Comparison of ENCODE assay signal across 8 cellular contexts in the genomic region with DNA sequence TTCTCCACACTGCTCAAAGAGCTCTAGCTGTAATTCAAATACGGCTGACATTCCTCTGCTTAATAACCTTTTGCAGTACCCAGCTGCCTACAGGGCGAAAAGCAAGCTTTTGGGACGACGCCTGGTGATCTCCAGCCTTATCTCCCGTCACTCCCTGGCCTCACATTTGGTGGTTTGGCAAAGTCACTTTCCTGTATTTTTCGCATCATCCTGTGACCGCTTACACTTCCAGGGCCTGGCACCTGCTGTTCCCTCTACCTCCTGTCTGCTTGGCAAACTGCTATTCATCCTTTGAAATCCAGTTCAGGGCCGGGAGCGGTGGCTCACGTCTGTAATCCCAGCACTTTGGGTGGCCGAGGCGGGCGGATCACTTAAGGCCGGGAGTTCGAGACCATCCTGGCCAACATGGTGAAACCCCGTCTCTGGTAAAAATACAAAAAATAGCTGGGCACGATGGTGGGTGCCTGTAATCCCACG. TPM values are rescaled to one million over a fixed set of nuclear protein-coding genes. Genes with fewer than 3 reads are reported as not detected.
A peak's percentile ranks its signal among the peaks of the same experiment; 100 is the strongest.
DNase-seq lines count a peak whose midpoint lies in the region; ATAC-seq and TF ChIP-seq lines count a peak whose summit lies in the region.

No MANE protein-coding gene starts in this region.

- H3K27me3 Mint-ChIP-seq in glutamatergic neuron (ENCODE audit: unreplicated experiment), result peaks cover 12% of the 10 kb centered on the region

- H3K4me3 Mint-ChIP-seq in glutamatergic neuron (ENCODE audit: unreplicated experiment), result peak overlapping the region; percentile 79

- peak; percentile 49 for DNase-seq in H7
- DNase-seq in glutamatergic neuron, result no peak
- DNase-seq in psoas muscle, result no peak
- DNase-seq in DMS114 treated with DMSO at 0.1 percent for 48 hours (lab: John Stamatoyannopoulos, UW; ENCODE audit: unreplicated experiment), result no peak
- no peak for DNase-seq in NCI-H2107 (lab: John Stamatoyannopoulos, UW)
- DNase-seq in H4 (ENCODE audit: low spot score), result no peak

- 5 to 10% (median 6%) methylated on average over 18 of the region's 18 CpGs for WGBS in psoas muscle, 3 donors

- no peaks in the 10 kb centered on the region for H3K4me1 Mint-ChIP-seq in glutamatergic neuron (ENCODE audit: low read depth, unreplicated experiment)

- H3K36me3 Mint-ChIP-seq in glutamatergic neuron (ENCODE audit: unreplicated experiment), result no peaks in the 10 kb centered on the region

- H3K4me3 ChIP-seq in H7 (ENCODE audit: insufficient read depth, low read depth, low read length), result peak overlapping the region; percentile 73
- peak overlapping the region; percentile 80 for H3K4me3 ChIP-seq in psoas muscle

- peaks cover 7% of the 10 kb centered on the region for H3K9me3 Mint-ChIP-seq in glutamatergic neuron (ENCODE audit: unreplicated experiment)

- H3K36me3 ChIP-seq in H7 (replicated peaks; ENCODE audit: control insufficient read depth, insufficient read depth, low read length) (no peaks in the 10 kb centered on the region), psoas muscle (ENCODE audit: insufficient read depth in 1 of 2, low read depth in 1 of 2) (no peaks in the 10 kb centered on the region)

- peak overlapping the region; percentile 93 for H3K27ac ChIP-seq in VCaP
- peak overlapping the region; percentile 78 for H3K27ac ChIP-seq in psoas muscle

- peak; percentile 48 to 61 (median 52) for ATAC-seq in psoas muscle
- no peak for ATAC-seq in GM19324 (IDR thresholded peaks at IDR 0.05; ENCODE audit: low FRiP score, unreplicated experiment)

- H3K9me3 ChIP-seq in psoas muscle, result no peaks in the 10 kb centered on the region

- no peaks in the 10 kb centered on the region for H3K4me1 ChIP-seq in psoas muscle

- intact Hi-C loops in psoas muscle (cut with DNase I), result loop anchor here in 1 of 2 donors (5.0 kb wide), 1 partner anchor 265 kb away; no protein-coding TSS in a partner anchor

- H3K27ac Mint-ChIP-seq in glutamatergic neuron (ENCODE audit: unreplicated experiment), result peak overlapping the region; percentile 18

- TF ChIP-seq CTCF in VCaP (conservative IDR thresholded peaks at IDR 0.05), result no peak
- TF ChIP-seq CTCF in glutamatergic neuron (IDR thresholded peaks at IDR 0.05; ENCODE audit: partially characterized antibody, unreplicated experiment), result no peak
- TF ChIP-seq CTCF in psoas muscle (IDR thresholded peaks at IDR 0.05), result no peak

- H3K27me3 ChIP-seq in H7 (ENCODE audit: control insufficient read depth, insufficient read depth, low read length) (no peaks in the 10 kb centered on the region; the same call in 1 of the 2 replicates), psoas muscle (ENCODE audit: insufficient read depth in 3 of 3, low read length in 2 of 3) (peaks cover 3 to 29% (median 6%) of the 10 kb centered on the region in 3 donors)

RNA-seq across cellular contexts. Expression of a gene that starts 2.7 kb away (rescaled TPM):
- not detected in 2 replicates for total RNA-seq in H7 (2014; rRNA removed; shearing (Covaris generic))
- total RNA-seq in glutamatergic neuron (ENCODE audit: unreplicated experiment) (not detected), psoas muscle (not detected)
- not detected for polyA plus RNA-seq in psoas muscle
- total RNA-seq in H4 (2014; rRNA removed; shearing (Covaris generic)), result not detected in 2 replicates

RNA-seq across cellular contexts. Expression of a gene that starts 12.0 kb away (rescaled TPM):
- not detected in 2 replicates for total RNA-seq in H7 (2014; rRNA removed; shearing (Covaris generic))
- total RNA-seq in glutamatergic neuron (ENCODE audit: unreplicated experiment) (0.98 TPM), psoas muscle (under 1 TPM; 0.28 to 0.69 (median 0.38) TPM)
- polyA plus RNA-seq in psoas muscle, result 1 to 10 TPM in 1 of 3 donors, under 1 TPM in 2; 0.36 to 1.3 (median 0.93) TPM
- not detected in 2 replicates for total RNA-seq in H4 (2014; rRNA removed; shearing (Covaris generic))
